Comparison of ENCODE assay signal across 9 cellular contexts in the genomic region with DNA sequence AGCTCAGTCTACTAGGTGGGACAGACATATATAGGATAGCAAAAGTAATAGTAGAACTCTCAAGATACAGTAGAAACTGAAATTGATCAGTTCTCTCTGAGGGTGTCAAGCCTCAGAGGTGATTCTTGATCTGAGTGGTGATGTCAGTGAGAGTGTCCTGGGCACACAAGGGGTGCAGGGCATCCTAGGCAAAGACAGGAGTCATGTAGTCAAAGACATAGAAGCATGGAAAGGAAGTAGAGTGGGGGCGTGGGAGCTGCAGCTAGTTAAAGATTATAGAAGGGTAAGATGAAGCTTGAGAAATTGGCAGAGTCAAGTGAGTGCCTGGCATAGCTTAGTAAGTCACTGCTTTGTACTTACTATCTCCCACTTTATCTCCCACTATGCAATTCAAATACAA. TPM values are rescaled to one million over a fixed set of nuclear protein-coding genes. Genes with fewer than 3 reads are reported as not detected.
DNase-seq lines count a peak whose midpoint lies in the region; ATAC-seq and TF ChIP-seq lines count a peak whose summit lies in the region.
"Had no signal": no experiment of that assay in that cellular context is flagged by ENCODE, and none has a peak within 500 bp of the region (broad histone marks: within the 10 kb centered on the region; RNA-seq: fewer than 3 reads in every experiment).

No MANE protein-coding gene starts in this region.

- H3K27ac ChIP-seq in CD8-positive, alpha-beta T cell (ENCODE audit: low read depth, low read length): no peak overlapping the region

- ATAC-seq in CD8-positive, alpha-beta T cell: peak; percentile 26
- ATAC-seq in GM19372 (IDR thresholded peaks at IDR 0.05; ENCODE audit: low read depth, unreplicated experiment) (peak; percentile 94), HG03064 (IDR thresholded peaks at IDR 0.05; ENCODE audit: low read depth, unreplicated experiment) (peak; percentile 98), esophagus mucosa (no peak)

- peak overlapping the region; percentile 62 for H3K27ac Mint-ChIP-seq in CD8-positive, alpha-beta T cell

- TF ChIP-seq CTCF in CD8-positive, alpha-beta T cell (IDR thresholded peaks at IDR 0.05): no peak

- H3K36me3 ChIP-seq in CD8-positive, alpha-beta T cell (ENCODE audit: insufficient read depth, low read length): no peaks in the 10 kb centered on the region
- H3K36me3 ChIP-seq in adipocyte (ENCODE audit: control insufficient read depth, insufficient read depth, low read length, severe bottlenecking): no peaks in the 10 kb centered on the region

- no peaks in the 10 kb centered on the region for H3K27me3 Mint-ChIP-seq in CD8-positive, alpha-beta T cell (ENCODE audit: low read depth)

- peaks cover 8% of the 10 kb centered on the region for H3K4me1 Mint-ChIP-seq in CD8-positive, alpha-beta T cell (ENCODE audit: low read depth)

- CTCF ChIA-PET in CD8-positive, alpha-beta T cell (lab: Charles Lee): interaction anchor here (1.6 to 2.3 kb wide), 2 partner anchors 9 to 404 kb away, joined by 6 to 7 read pairs; no protein-coding TSS in a partner anchor

- POLR2A ChIA-PET in CD8-positive, alpha-beta T cell (lab: Charles Lee): no interaction called here

- H3K9me3 Mint-ChIP-seq in CD8-positive, alpha-beta T cell: no peaks in the 10 kb centered on the region

- H3K4me3 ChIP-seq in CD8-positive, alpha-beta T cell (ENCODE audit: low read depth, low read length): no peak overlapping the region
- H3K4me3 ChIP-seq in adipocyte (ENCODE audit: low read length): no peak overlapping the region
- H3K4me3 ChIP-seq: lung had no signal

- no peaks in the 10 kb centered on the region for H3K27me3 ChIP-seq in CD8-positive, alpha-beta T cell (ENCODE audit: insufficient read depth, low read length)
- no peaks in the 10 kb centered on the region for H3K27me3 ChIP-seq in adipocyte (replicated peaks; ENCODE audit: control insufficient read depth, insufficient read depth, low read length)

- no peaks in the 10 kb centered on the region for H3K36me3 Mint-ChIP-seq in CD8-positive, alpha-beta T cell

- no peak overlapping the region for H3K9ac ChIP-seq in adipocyte (ENCODE audit: low read length)

- no peak for DNase-seq in CD8-positive, alpha-beta T cell
- peak; percentile 55 for DNase-seq in adipocyte (ENCODE audit: low read depth)
- DNase-seq in NCI-H146 treated with DMSO at 0.1 percent for 48 hours (lab: John Stamatoyannopoulos, UW; ENCODE audit: unreplicated experiment): no peak
- no peak for DNase-seq in GM03348 (ENCODE audit: low spot score)
- no peak for DNase-seq in UCSD-AML1 (lab: John Stamatoyannopoulos, UW; ENCODE audit: unreplicated experiment)

- no peak overlapping the region for H3K4me3 Mint-ChIP-seq in CD8-positive, alpha-beta T cell

- intact Hi-C loops in CD8-positive, alpha-beta T cell (cut with DNase I, micrococcal nuclease): loop anchor here in 1 of 2 experiments (5.0 kb wide), 1 partner anchor 34 kb away; no protein-coding TSS in a partner anchor

- H3K4me1 ChIP-seq in CD8-positive, alpha-beta T cell (ENCODE audit: insufficient read depth, low read length): peaks cover 5% of the 10 kb centered on the region
- H3K4me1 ChIP-seq in adipocyte (ENCODE audit: control insufficient read depth, insufficient read depth, low read length): peaks cover 26% of the 10 kb centered on the region

- no peaks in the 10 kb centered on the region for H3K9me3 ChIP-seq in CD8-positive, alpha-beta T cell (ENCODE audit: low read length)
- no peaks in the 10 kb centered on the region for H3K9me3 ChIP-seq in adipocyte (ENCODE audit: control insufficient read depth, low read length)

RNA-seq across cellular contexts. Expression of a gene that starts 22.8 kb away (rescaled TPM):
- 1 to 10 TPM; 2.2 to 2.7 TPM for total RNA-seq in CD8-positive, alpha-beta T cell
- total RNA-seq in esophagus mucosa: 4.2 TPM
